Comparison of ENCODE assay signal across 14 cellular contexts in the genomic region with DNA sequence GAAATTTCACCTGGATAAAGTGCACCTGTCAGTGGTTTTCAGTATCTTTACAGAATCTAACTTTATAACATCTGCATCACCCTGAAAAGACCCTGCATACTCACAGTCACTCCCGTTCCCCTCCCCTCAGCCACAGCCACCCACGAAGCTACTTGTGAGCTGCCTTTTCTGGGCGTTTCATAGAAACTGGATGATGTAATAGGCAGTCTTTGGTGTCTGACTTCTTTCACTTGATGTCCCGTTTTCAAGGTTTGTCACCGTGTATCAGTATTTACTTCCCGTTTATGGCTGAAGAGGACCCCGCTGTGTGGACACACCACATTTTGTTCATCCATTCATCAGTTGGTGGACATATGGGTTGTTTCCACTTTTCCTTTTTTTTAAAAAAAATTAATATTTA. TPM values are rescaled to one million over a fixed set of nuclear protein-coding genes. Genes with fewer than 3 reads are reported as not detected.
A peak's percentile ranks its signal among the peaks of the same experiment; 100 is the strongest.
DNase-seq lines count a peak whose midpoint lies in the region; ATAC-seq and TF ChIP-seq lines count a peak whose summit lies in the region.
"Had no signal": no experiment of that assay in that cellular context is flagged by ENCODE, and none has a peak within 500 bp of the region (broad histone marks: within the 10 kb centered on the region; RNA-seq: fewer than 3 reads in every experiment).

No MANE protein-coding gene starts in this region.

- intact Hi-C loops in head of caudate nucleus (cut with DNase I), result no loop called here
- intact Hi-C loops in activated T-helper 2 cell treated with anti-CD3 and anti-CD28 coated beads, Interferon-gamma antibody, Interleukin-2, Interleukin-4, amounts not matched to agents 10 μg/mL and 5 μg/mL and 100 μg/mL, durations not matched to agents 14 hours and 24 hours and 36 hours (cut with micrococcal nuclease), result no loop called here

- H3T11ph ChIP-seq in H9 (ENCODE audit: low read length), result no peak overlapping the region

- no peak for TF ChIP-seq CTCF in H9 (conservative IDR thresholded peaks at IDR 0.05)

- H4K8ac ChIP-seq in H9 (replicated peaks; ENCODE audit: insufficient read length, low read depth, low read length), result no peak overlapping the region

- no peak overlapping the region for H3K4ac ChIP-seq in H9 (ENCODE audit: low read depth, low read length)

- CTCF ChIA-PET in activated CD8-positive, alpha-beta T cell treated with anti-CD3 and anti-CD28 coated beads, Interleukin-2, amount 10 ng/mL, durations not matched to agents 7 days and 5 days (lab: Charles Lee), result interaction anchor here (1.1 kb wide), 1 partner anchor 386 kb away, joined by 3 read pairs; no protein-coding TSS in a partner anchor

- H3K79me2 ChIP-seq in H9 (ENCODE audit: insufficient read depth, low read length), result no peaks in the 10 kb centered on the region

- H3K56ac ChIP-seq in H9 (ENCODE audit: insufficient read length, low read depth, low read length), result no peak overlapping the region

- H3K23ac ChIP-seq in H9 (ENCODE audit: insufficient read length, low read depth, low read length), result no peak overlapping the region

- no peaks in the 10 kb centered on the region for H3K4me1 ChIP-seq in H9 (ENCODE audit: insufficient read depth, low read length)
- H3K4me1 ChIP-seq: vagina had no signal

- no peak overlapping the region for H3K4me3 Mint-ChIP-seq in activated CD8-positive, alpha-beta T cell treated with anti-CD3 and anti-CD28 coated beads, Interleukin-2, amount 10 ng/mL, durations not matched to agents 7 days and 5 days
- H3K4me3 Mint-ChIP-seq in activated T-helper 2 cell treated with anti-CD3 and anti-CD28 coated beads, Interferon-gamma antibody, Interleukin-2, Interleukin-4, amounts not matched to agents 10 μg/mL and 5 μg/mL and 100 μg/mL, durations not matched to agents 14 hours and 24 hours and 36 hours (ENCODE audit: low read depth), result no peak overlapping the region
- no peak overlapping the region for H3K4me3 Mint-ChIP-seq in H9

- DNase-seq in activated CD8-positive, alpha-beta memory T cell treated with anti-CD3 and anti-CD28 coated beads for 24 hours, result peak; percentile 62
- no peak for DNase-seq in activated CD8-positive, alpha-beta memory T cell treated with anti-CD3 and anti-CD28 coated beads, Interleukin-2, amount 50 U/mL, for 4 hours
- no peak for DNase-seq in activated CD8-positive, alpha-beta T cell treated with anti-CD3 and anti-CD28 coated beads, Interleukin-2, amount 10 ng/mL, durations not matched to agents 7 days and 5 days
- peak in 26 of 42 donors; percentile 15 to 75 (median 44) for DNase-seq in head of caudate nucleus
- DNase-seq in stimulated activated naive CD4-positive, alpha-beta T cell treated with Interleukin-2 at 50 U/mL for 16 hours (lab: John Stamatoyannopoulos, UW), result peak; percentile 35
- no peak for DNase-seq in activated T-helper 2 cell treated with anti-CD3 and anti-CD28 coated beads, Interferon-gamma antibody, Interleukin-2, Interleukin-4, amounts not matched to agents 10 μg/mL and 5 μg/mL and 100 μg/mL, durations not matched to agents 14 hours and 24 hours and 36 hours (ENCODE audit: low spot score)
- DNase-seq in NAMALWA (ENCODE audit: low spot score), result no peak
- no peak for DNase-seq in H9
- DNase-seq: activated gamma-delta T cell treated with Interleukin-2 at 50 U/mL for 16 hours, retina, T1000 had no signal

- H4K5ac ChIP-seq in H9 (ENCODE audit: insufficient read length, low read depth, low read length), result no peak overlapping the region

- peaks cover 3% of the 10 kb centered on the region for H3K9me3 Mint-ChIP-seq in activated CD8-positive, alpha-beta T cell treated with anti-CD3 and anti-CD28 coated beads, Interleukin-2, amount 10 ng/mL, durations not matched to agents 7 days and 5 days (ENCODE audit: insufficient read depth)
- H3K9me3 Mint-ChIP-seq in activated T-helper 2 cell treated with anti-CD3 and anti-CD28 coated beads, Interferon-gamma antibody, Interleukin-2, Interleukin-4, amounts not matched to agents 10 μg/mL and 5 μg/mL and 100 μg/mL, durations not matched to agents 14 hours and 24 hours and 36 hours, result peaks cover 21% of the 10 kb centered on the region
- H3K9me3 Mint-ChIP-seq in H9, result peaks cover 21 to 38% of the 10 kb centered on the region in 2 experiments

- no peak overlapping the region for H3K9ac ChIP-seq in H9 (ENCODE audit: extremely low read depth, insufficient read length, low read length)
- H3K9ac ChIP-seq: KMS-11 had no signal

- POLR2A ChIA-PET in activated CD8-positive, alpha-beta T cell treated with anti-CD3 and anti-CD28 coated beads, Interleukin-2, amount 10 ng/mL, durations not matched to agents 7 days and 5 days (lab: Charles Lee), result no interaction called here

- peaks cover 51% of the 10 kb centered on the region for H3K36me3 Mint-ChIP-seq in activated CD8-positive, alpha-beta T cell treated with anti-CD3 and anti-CD28 coated beads, Interleukin-2, amount 10 ng/mL, durations not matched to agents 7 days and 5 days (ENCODE audit: low read depth)
- H3K36me3 Mint-ChIP-seq in activated T-helper 2 cell treated with anti-CD3 and anti-CD28 coated beads, Interferon-gamma antibody, Interleukin-2, Interleukin-4, amounts not matched to agents 10 μg/mL and 5 μg/mL and 100 μg/mL, durations not matched to agents 14 hours and 24 hours and 36 hours (ENCODE audit: low read depth), result peaks cover 32% of the 10 kb centered on the region
- H3K36me3 Mint-ChIP-seq in H9 (ENCODE audit: insufficient read depth in 1 of 3, low read depth in 3 of 3), result peaks cover 4 to 6% (median 5%) of the 10 kb centered on the region in 3 experiments; a peak in 6 of 7 replicates

- no peak overlapping the region for H2BK120ac ChIP-seq in H9 (ENCODE audit: low read depth, low read length, poor library complexity, severe bottlenecking)

- ATAC-seq in activated CD8-positive, alpha-beta T cell treated with anti-CD3 and anti-CD28 coated beads, Interleukin-2, amount 10 ng/mL, durations not matched to agents 7 days and 5 days, result no peak

- peak overlapping the region; percentile 77 for H3K27ac Mint-ChIP-seq in activated CD8-positive, alpha-beta T cell treated with anti-CD3 and anti-CD28 coated beads, Interleukin-2, amount 10 ng/mL, durations not matched to agents 7 days and 5 days
- H3K27ac Mint-ChIP-seq in activated T-helper 2 cell treated with anti-CD3 and anti-CD28 coated beads, Interferon-gamma antibody, Interleukin-2, Interleukin-4, amounts not matched to agents 10 μg/mL and 5 μg/mL and 100 μg/mL, durations not matched to agents 14 hours and 24 hours and 36 hours, result no peak overlapping the region
- H3K27ac Mint-ChIP-seq in H9, result no peak overlapping the region

- WGBS in H9 (ENCODE audit: extremely low coverage, insufficient read length, low lambda C conversion rate), result no CpG with 5 or more reads among the region's 7 CpGs

- no peaks in the 10 kb centered on the region for H3K79me1 ChIP-seq in H9 (ENCODE audit: insufficient read depth, low read depth, low read length, poor library complexity, severe bottlenecking)

- H4K20me1 ChIP-seq in H9 (ENCODE audit: control insufficient read depth, insufficient read depth, insufficient read length), result no peaks in the 10 kb centered on the region

- no peak overlapping the region for H2BK20ac ChIP-seq in H9 (ENCODE audit: low read depth, low read length, poor library complexity, severe bottlenecking)

- H2AK5ac ChIP-seq in H9 (ENCODE audit: insufficient read length, low read length), result no peak overlapping the region

- no peak overlapping the region for H3K4me2 ChIP-seq in H9 (ENCODE audit: insufficient read depth, insufficient read length, low read length)
- H3K4me2 ChIP-seq: KMS-11 had no signal

- peaks cover 3% of the 10 kb centered on the region for H3K4me1 Mint-ChIP-seq in activated CD8-positive, alpha-beta T cell treated with anti-CD3 and anti-CD28 coated beads, Interleukin-2, amount 10 ng/mL, durations not matched to agents 7 days and 5 days (ENCODE audit: low read depth)
- no peaks in the 10 kb centered on the region for H3K4me1 Mint-ChIP-seq in activated T-helper 2 cell treated with anti-CD3 and anti-CD28 coated beads, Interferon-gamma antibody, Interleukin-2, Interleukin-4, amounts not matched to agents 10 μg/mL and 5 μg/mL and 100 μg/mL, durations not matched to agents 14 hours and 24 hours and 36 hours (ENCODE audit: low read depth)
- 0 out of 4 replicates have a peak, but pooled peaks cover 0 to 2% of the 10 kb centered on the region in 2 experiments for H3K4me1 Mint-ChIP-seq in H9

- H3K27me3 Mint-ChIP-seq in activated CD8-positive, alpha-beta T cell treated with anti-CD3 and anti-CD28 coated beads, Interleukin-2, amount 10 ng/mL, durations not matched to agents 7 days and 5 days (ENCODE audit: low read depth), result no peaks in the 10 kb centered on the region
- no peaks in the 10 kb centered on the region for H3K27me3 Mint-ChIP-seq in activated T-helper 2 cell treated with anti-CD3 and anti-CD28 coated beads, Interferon-gamma antibody, Interleukin-2, Interleukin-4, amounts not matched to agents 10 μg/mL and 5 μg/mL and 100 μg/mL, durations not matched to agents 14 hours and 24 hours and 36 hours (ENCODE audit: low read depth)
- H3K27me3 Mint-ChIP-seq in H9 (ENCODE audit: low read depth), result peaks cover 7% of the 10 kb centered on the region

- H3K27me3 ChIP-seq in H9 (ENCODE audit: insufficient read depth, low read length), result no peaks in the 10 kb centered on the region
- H3K27me3 ChIP-seq: vagina had no signal

- no peaks in the 10 kb centered on the region for H3K23me2 ChIP-seq in H9 (ENCODE audit: insufficient read length, low read depth, low read length, poor library complexity, severe bottlenecking)

- no peaks in the 10 kb centered on the region for H3K9me3 ChIP-seq in H9 (ENCODE audit: control insufficient read depth, low read depth, low read length)
- H3K9me3 ChIP-seq: vagina had no signal

- no peak overlapping the region for H2BK12ac ChIP-seq in H9 (ENCODE audit: insufficient read length, low read depth, low read length)

- no peak overlapping the region for H2BK5ac ChIP-seq in H9 (ENCODE audit: insufficient read length, low read length)

- H3K14ac ChIP-seq in H9 (ENCODE audit: insufficient read depth, low read length), result no peak overlapping the region

- H3K18ac ChIP-seq in H9 (ENCODE audit: insufficient read length, low read depth, low read length), result no peak overlapping the region

- H4K91ac ChIP-seq in H9 (ENCODE audit: insufficient read length, low read depth, low read length), result no peak overlapping the region

- H2AFZ ChIP-seq in H9 (ENCODE audit: low read length), result no peak overlapping the region

- no peak overlapping the region for H3K27ac ChIP-seq in H9 (ENCODE audit: insufficient read length, low read depth, low read length)
- H3K27ac ChIP-seq: KMS-11, vagina had no signal

- no peak overlapping the region for H2BK15ac ChIP-seq in H9 (ENCODE audit: low read depth, low read length)

RNA-seq across cellular contexts. Expression of a gene that starts 47.8 kb away (rescaled TPM):
- 1 to 10 TPM; 3.2 to 3.4 TPM for total RNA-seq in activated CD8-positive, alpha-beta T cell treated with anti-CD3 and anti-CD28 coated beads, Interleukin-2, amount 10 ng/mL, durations not matched to agents 7 days and 5 days
- 2.2 and 2.3 TPM in 2 replicates for total RNA-seq in activated T-helper 2 cell treated with anti-CD3 and anti-CD28 coated beads, Interferon-gamma antibody, Interleukin-2, Interleukin-4, amounts not matched to agents 10 μg/mL and 5 μg/mL and 100 μg/mL, durations not matched to agents 14 hours and 24 hours and 36 hours
- 2.6 and 3.1 TPM in 2 replicates for total RNA-seq in H9 (2021)
- total RNA-seq: OCI-LY7 had no signal

RNA-seq across cellular contexts. Expression of a gene that starts 54.1 kb away (rescaled TPM):
- 10 to 100 TPM; 35.6 to 40.9 TPM for total RNA-seq in activated CD8-positive, alpha-beta T cell treated with anti-CD3 and anti-CD28 coated beads, Interleukin-2, amount 10 ng/mL, durations not matched to agents 7 days and 5 days
- total RNA-seq in activated T-helper 2 cell treated with anti-CD3 and anti-CD28 coated beads, Interferon-gamma antibody, Interleukin-2, Interleukin-4, amounts not matched to agents 10 μg/mL and 5 μg/mL and 100 μg/mL, durations not matched to agents 14 hours and 24 hours and 36 hours, result 6.7 and 7.3 TPM in 2 replicates
- total RNA-seq in H9 (2021), result 0.11 and 0.68 TPM in 2 replicates

Comparison
In these comparisons a context has a peak if more than half of its experiments do, and no peak if none do; other contexts are left out.
1. DNase-seq: peak in activated CD8-positive, alpha-beta memory T cell treated with anti-CD3 and anti-CD28 coated beads for 24 hours (single experiment), head of caudate nucleus (26 of 42) and stimulated activated naive CD4-positive, alpha-beta T cell treated with Interleukin-2 at 50 U/mL for 16 hours (single experiment); none in activated CD8-positive, alpha-beta memory T cell treated with anti-CD3 and anti-CD28 coated beads, Interleukin-2, amount 50 U/mL, for 4 hours (single experiment), activated CD8-positive, alpha-beta T cell treated with anti-CD3 and anti-CD28 coated beads, Interleukin-2, amount 10 ng/mL, durations not matched to agents 7 days and 5 days (single experiment), activated T-helper 2 cell treated with anti-CD3 and anti-CD28 coated beads, Interferon-gamma antibody, Interleukin-2, Interleukin-4, amounts not matched to agents 10 μg/mL and 5 μg/mL and 100 μg/mL, durations not matched to agents 14 hours and 24 hours and 36 hours (single experiment), NAMALWA (single experiment) and H9 (single experiment).